ENCODE assay signal across 8 cellular contexts in the genomic region with DNA sequence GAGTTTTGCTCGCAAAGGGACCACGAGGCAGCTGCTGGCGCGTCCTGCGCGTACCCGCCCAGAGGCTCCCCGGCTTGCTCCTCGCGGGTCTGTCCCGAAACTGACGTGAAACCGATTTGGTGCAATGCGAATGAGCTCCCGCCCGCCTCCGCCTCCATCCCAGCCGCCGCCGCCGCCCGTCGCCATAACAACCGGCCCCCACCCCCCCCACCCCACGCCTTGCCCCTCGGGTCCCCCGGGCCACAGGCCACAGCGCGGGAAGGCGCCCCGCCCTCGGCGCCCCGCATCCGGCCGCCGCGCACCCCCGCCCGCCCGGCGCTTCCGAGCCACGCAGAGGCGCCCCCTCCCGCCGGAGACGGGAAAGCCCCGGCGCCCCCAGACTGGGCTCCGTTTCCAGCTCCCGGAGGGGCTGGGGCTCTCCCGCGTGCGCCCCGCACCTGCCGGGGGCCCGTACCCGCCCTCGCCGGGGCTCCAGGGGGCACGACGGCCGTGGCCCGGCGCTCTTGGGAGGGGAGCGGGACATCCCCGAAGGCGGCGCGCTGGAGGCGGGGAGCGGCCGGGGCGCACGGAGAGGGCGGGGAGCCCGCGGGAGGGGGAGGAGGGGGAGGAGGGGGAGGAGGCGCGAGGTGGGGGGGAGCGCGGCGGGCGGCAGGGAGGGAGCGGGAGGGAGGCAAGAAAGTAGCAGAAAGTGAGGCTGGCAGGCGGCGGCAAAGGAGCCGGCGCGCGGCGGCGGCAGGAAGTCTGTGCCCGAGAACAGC. TPM values are rescaled to one million over a fixed set of nuclear protein-coding genes. Genes with fewer than 3 reads are reported as not detected.
A peak's percentile ranks its signal among the peaks of the same experiment; 100 is the strongest.
DNase-seq lines count a peak whose midpoint lies in the region; ATAC-seq and TF ChIP-seq lines count a peak whose summit lies in the region.

TSS of gene CAMK1D (plus strand) at position 678 of the 758 bp plus-strand sequence.

- peak in 1 of 2 donors; percentile 41 for TF ChIP-seq POLR2A in adrenal gland (IDR thresholded peaks at IDR 0.05)
- TF ChIP-seq POLR2A in vagina (IDR thresholded peaks at IDR 0.05), result peak in 1 of 2 donors; percentile 66

- no peak for TF ChIP-seq EP300 in Ishikawa (IDR thresholded peaks at IDR 0.05; ENCODE audit: borderline replicate concordance)

- H3K27ac ChIP-seq in adrenal gland (peak within 1 kb of the TSS in 3 of 5 donors; percentile 64 to 88 (median 71)), vagina (peak within 1 kb of the TSS; percentile 94)

- H3K36me3 ChIP-seq in adrenal gland (replicated peaks in 1 of 2) (no peaks in the 10 kb centered on the region), vagina (no peaks in the 10 kb centered on the region)

- 0 to 1% (median 0%) methylated on average over 18 to 92 of the region's 95 CpGs for WGBS in adrenal gland, 4 donors

- H3K4me3 ChIP-seq in adrenal gland (peak within 1 kb of the TSS in 3 of 4 donors; percentile 33 to 80 (median 54)), vagina (peak within 1 kb of the TSS; percentile 64 to 84)

- intact Hi-C loops in adrenal gland (cut with DNase I) (no loop called here), left ventricle myocardium superior (cut with micrococcal nuclease) (no loop called here), vagina (cut with DNase I) (no loop called here)

- H3K4me1 ChIP-seq in adrenal gland (replicated peaks in 1 of 2) (peaks cover 4 to 5% of the 10 kb centered on the region in 2 donors), vagina (peaks cover 34% of the 10 kb centered on the region)

- ATAC-seq in GM21526 (IDR thresholded peaks at IDR 0.05; ENCODE audit: low FRiP score, unreplicated experiment), result peak; percentile 38
- peak; percentile 85 for ATAC-seq in left ventricle myocardium superior

- peak; percentile 86 for DNase-seq in Daoy (ENCODE audit: low read depth)
- peak; percentile 83 to 95 (median 89) for DNase-seq in T-helper 1 cell
- peak; percentile 72 to 84 (median 75) for DNase-seq in adrenal gland
- peak; percentile 87 for DNase-seq in left ventricle myocardium superior
- DNase-seq in putamen (ENCODE audit: low spot score), result peak; percentile 65
- DNase-seq in vagina (ENCODE audit: extremely low spot score in 2 of 2), result peak in 1 of 2 donors; percentile 92

- no peaks in the 10 kb centered on the region for H3K27me3 ChIP-seq in adrenal gland
- no peaks in the 10 kb centered on the region for H3K27me3 ChIP-seq in vagina

- TF ChIP-seq CTCF in adrenal gland (IDR thresholded peaks at IDR 0.05) (peak in 3 of 6 experiments; percentile 11 to 29 (median 28)), vagina (IDR thresholded peaks at IDR 0.05) (peak in 1 of 3 experiments; percentile 30)

- TF ChIP-seq RAD21 in Ishikawa (IDR thresholded peaks at IDR 0.05; ENCODE audit: low read depth), result no peak

- H3K9me3 ChIP-seq in adrenal gland (replicated peaks in 1 of 3), result no peaks in the 10 kb centered on the region
- no peaks in the 10 kb centered on the region for H3K9me3 ChIP-seq in vagina

TF ChIP-seq in Ishikawa, 13 proteins besides CTCF, POLR2A, EP300 and RAD21:
- 0 out of 2 replicates have a peak, but pooled peaks have one; percentile 17 for TF ChIP-seq USF1 (IDR thresholded peaks at IDR 0.05)
- TF ChIP-seq EGR1 (IDR thresholded peaks at IDR 0.05), result no peak
- TF ChIP-seq TEAD4 (IDR thresholded peaks at IDR 0.05), result no peak
- no peak for TF ChIP-seq CEBPB (IDR thresholded peaks at IDR 0.05)
- TF ChIP-seq TCF12 (IDR thresholded peaks at IDR 0.05; ENCODE audit: low read depth), result 0 out of 2 replicates have a peak, but pooled peaks have one; percentile 4
- TF ChIP-seq YY1 (IDR thresholded peaks at IDR 0.05; ENCODE audit: low read depth), result no peak
- TF ChIP-seq, protein P1, sequence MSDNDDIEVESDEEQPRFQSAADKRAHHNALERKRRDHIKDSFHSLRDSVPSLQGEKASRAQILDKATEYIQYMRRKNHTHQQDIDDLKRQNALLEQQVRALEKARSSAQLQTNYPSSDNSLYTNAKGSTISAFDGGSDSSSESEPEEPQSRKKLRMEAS (IDR thresholded peaks at IDR 0.05), result peak; percentile 44; the same call in 1 of the 2 replicates
- TF ChIP-seq CREB1 (IDR thresholded peaks at IDR 0.05; ENCODE audit: low read depth), result no peak

RNA-seq across cellular contexts. Expression of gene CAMK1D, which starts in this region (rescaled TPM):
- 4.9 and 6.1 TPM in 2 replicates for total RNA-seq in Daoy (2014; rRNA removed; shearing (Covaris generic))
- total RNA-seq in adrenal gland (1 to 10 TPM; 3.6 to 9.4 (median 7.4) TPM), left ventricle myocardium superior (8.9 TPM), vagina (12.8 TPM)
- 1 to 10 TPM; 2.3 to 4.5 (median 3.9) TPM for polyA plus RNA-seq in adrenal gland
